In the genomic region with DNA sequence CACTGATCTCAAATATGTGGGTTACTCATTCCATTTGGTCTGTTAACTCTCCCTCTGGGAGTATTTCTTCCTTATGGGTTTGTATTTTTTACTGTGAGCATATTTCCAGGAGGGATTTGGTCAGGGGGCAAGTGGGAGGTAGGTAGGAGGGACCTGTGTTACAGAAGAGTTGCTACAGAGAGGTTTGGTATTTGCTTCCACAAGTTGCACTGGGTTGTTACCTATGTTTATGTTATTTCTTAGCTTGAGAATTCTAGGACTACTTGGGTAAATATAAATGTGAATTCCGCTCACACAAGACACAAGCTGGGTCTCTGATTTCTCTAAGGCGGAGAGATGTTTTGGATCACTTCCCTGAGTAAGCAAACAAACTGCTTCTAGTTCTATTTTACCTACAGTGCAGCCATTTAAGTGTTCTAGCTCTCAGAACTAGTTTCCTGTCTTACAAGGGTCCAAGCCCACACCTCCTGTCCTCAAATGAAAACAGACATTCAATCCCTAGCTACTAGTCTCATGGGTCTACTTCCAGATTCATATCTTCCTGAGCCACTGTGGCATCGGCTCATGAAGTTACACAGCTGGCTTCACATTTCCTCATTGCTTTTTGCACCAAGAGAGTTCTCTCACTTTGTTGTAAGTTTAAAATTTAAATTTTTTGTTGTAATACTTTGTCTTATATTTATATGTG, we compare ENCODE assay signal across 13 cellular contexts.
"Had no signal": no experiment of that assay in that cellular context is flagged by ENCODE, and none has a peak within 500 bp of the region (broad histone marks: within the 10 kb centered on the region; RNA-seq: fewer than 3 reads in every experiment).

No MANE protein-coding gene starts in this region.

- H3K4me3 ChIP-seq: psoas muscle, sigmoid colon had no signal

- H3K36me3 ChIP-seq: sigmoid colon had no signal

- H3K4me1 ChIP-seq: psoas muscle had no signal

- H3K27me3 ChIP-seq: sigmoid colon had no signal

- H3K27ac ChIP-seq: psoas muscle, sigmoid colon had no signal

- DNase-seq: activated CD4-positive, alpha-beta T cell treated with anti-CD3 and anti-CD28 coated beads, Interleukin-2, amount 50 U/mL, for 4 hours; activated CD8-positive, alpha-beta memory T cell treated with anti-CD3 and anti-CD28 coated beads, Interleukin-2, amount 10 ng/mL, durations not matched to agents 7 days and 5 days; activated gamma-delta T cell; activated T-cell treated with anti-CD3 and anti-CD28 coated beads, Interleukin-2, amount 50 U/mL, for 4 hours; amygdala; effector memory CD8-positive, alpha-beta T cell; left cardiac atrium; naive thymus-derived CD4-positive, alpha-beta T cell; psoas muscle; sigmoid colon; stimulated activated CD4-positive, alpha-beta T cell treated with anti-CD3 and anti-CD28 coated beads, Interleukin-12 subunit alpha, Interleukin-12 subunit beta, amount 100 ng/mL, for 4 hours; stimulated activated naive CD4-positive, alpha-beta T cell treated with Interleukin-2 at 50 U/mL for 16 hours; trophoblast cell had no signal

- H3K9me3 ChIP-seq: psoas muscle, sigmoid colon had no signal

- ATAC-seq: activated CD8-positive, alpha-beta memory T cell treated with anti-CD3 and anti-CD28 coated beads, Interleukin-2, amount 10 ng/mL, durations not matched to agents 7 days and 5 days; activated T-cell treated with anti-CD3 and anti-CD28 coated beads, Interleukin-2, amount 50 U/mL, for 4 hours; effector memory CD8-positive, alpha-beta T cell; left cardiac atrium; naive thymus-derived CD4-positive, alpha-beta T cell; psoas muscle had no signal
